Comparison of ENCODE assay signal across 3 cellular contexts in the genomic region with DNA sequence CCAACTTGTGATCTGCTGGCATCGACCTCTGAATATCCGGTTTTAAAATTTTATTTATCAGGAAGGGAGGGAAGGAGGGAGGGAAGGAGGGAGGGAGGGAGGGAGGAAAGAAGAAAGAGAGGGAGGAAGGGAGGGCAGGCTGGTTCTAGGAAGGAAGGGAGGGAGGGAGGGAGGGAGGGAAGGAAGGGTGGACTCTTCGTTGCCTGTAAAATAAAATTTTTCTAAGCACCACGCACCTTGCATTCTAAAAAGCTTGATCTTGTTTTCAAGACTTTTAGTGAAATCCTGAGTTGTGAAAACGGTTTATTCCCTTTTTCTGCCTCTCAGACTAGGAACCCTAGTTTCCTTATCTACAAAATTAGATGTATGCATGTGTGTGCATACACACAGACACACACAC.
TF ChIP-seq lines count a peak whose summit lies in the region.

No MANE protein-coding gene starts in this region.

TF ChIP-seq in HepG2, 621 proteins besides CTCF, POLR2A, EP300 and RAD21:
- TF ChIP-seq PCBP2 (optimal IDR thresholded peaks at IDR 0.05; ENCODE audit: low read depth, low read length, poor library complexity, severe bottlenecking) (peak; percentile 50), HNRNPK (IDR thresholded peaks at IDR 0.05; ENCODE audit: low read depth, low read length, poor library complexity, severe bottlenecking) (peak; percentile 63), ZNF234 (CRISPR knock-in tag; conservative IDR thresholded peaks at IDR 0.05) (no peak)

TF ChIP-seq in HCT116, 20 proteins besides CTCF, POLR2A, EP300 and RAD21:
- TF ChIP-seq EZH2 (IDR thresholded peaks at IDR 0.05) (no peak), JUND (IDR thresholded peaks at IDR 0.05) (no peak), SIN3A (IDR thresholded peaks at IDR 0.05; ENCODE audit: low read depth) (no peak)

TF ChIP-seq in K562, 482 proteins besides CTCF, POLR2A, EP300 and RAD21:
- TF ChIP-seq HMG20A (CRISPR knock-in tag; conservative IDR thresholded peaks at IDR 0.05) (no peak), ZNF274 (IDR thresholded peaks at IDR 0.05; ENCODE audit: borderline replicate concordance, low read depth, low read length) (no peak), LARP7 (IDR thresholded peaks at IDR 0.05) (no peak), RUNX1 (IDR thresholded peaks at IDR 0.05; ENCODE audit: low read depth) (no peak), RBBP5 (IDR thresholded peaks at IDR 0.05; ENCODE audit: borderline replicate concordance, insufficient read depth, low read length, poor library complexity, severe bottlenecking) (no peak), MCM2 (IDR thresholded peaks at IDR 0.05; ENCODE audit: low read depth) (no peak), BACH1 (tag; IDR thresholded peaks at IDR 0.05) (no peak), YBX1 (IDR thresholded peaks at IDR 0.05) (no peak), RCOR1 (IDR thresholded peaks at IDR 0.05; ENCODE audit: borderline replicate concordance in 1 of 2, low read depth in 2 of 2, low read length in 2 of 2) (no peak), RFX1 (IDR thresholded peaks at IDR 0.05) (no peak), HOXB6 (CRISPR knock-in tag; IDR thresholded peaks at IDR 0.05; ENCODE audit: borderline replicate concordance) (no peak), SETDB1 (IDR thresholded peaks at IDR 0.05; ENCODE audit: low read length) (no peak), MTA1 (IDR thresholded peaks at IDR 0.05; ENCODE audit: borderline replicate concordance) (no peak), CBFA2T3 (IDR thresholded peaks at IDR 0.05) (no peak)
- TF ChIP-seq, protein P1, sequence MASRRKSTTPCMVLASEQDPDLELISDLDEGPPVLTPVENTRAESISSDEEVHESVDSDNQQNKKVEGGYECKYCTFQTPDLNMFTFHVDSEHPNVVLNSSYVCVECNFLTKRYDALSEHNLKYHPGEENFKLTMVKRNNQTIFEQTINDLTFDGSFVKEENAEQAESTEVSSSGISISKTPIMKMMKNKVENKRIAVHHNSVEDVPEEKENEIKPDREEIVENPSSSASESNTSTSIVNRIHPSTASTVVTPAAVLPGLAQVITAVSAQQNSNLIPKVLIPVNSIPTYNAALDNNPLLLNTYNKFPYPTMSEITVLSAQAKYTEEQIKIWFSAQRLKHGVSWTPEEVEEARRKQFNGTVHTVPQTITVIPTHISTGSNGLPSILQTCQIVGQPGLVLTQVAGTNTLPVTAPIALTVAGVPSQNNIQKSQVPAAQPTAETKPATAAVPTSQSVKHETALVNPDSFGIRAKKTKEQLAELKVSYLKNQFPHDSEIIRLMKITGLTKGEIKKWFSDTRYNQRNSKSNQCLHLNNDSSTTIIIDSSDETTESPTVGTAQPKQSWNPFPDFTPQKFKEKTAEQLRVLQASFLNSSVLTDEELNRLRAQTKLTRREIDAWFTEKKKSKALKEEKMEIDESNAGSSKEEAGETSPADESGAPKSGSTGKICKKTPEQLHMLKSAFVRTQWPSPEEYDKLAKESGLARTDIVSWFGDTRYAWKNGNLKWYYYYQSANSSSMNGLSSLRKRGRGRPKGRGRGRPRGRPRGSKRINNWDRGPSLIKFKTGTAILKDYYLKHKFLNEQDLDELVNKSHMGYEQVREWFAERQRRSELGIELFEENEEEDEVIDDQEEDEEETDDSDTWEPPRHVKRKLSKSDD (conservative IDR thresholded peaks at IDR 0.05; ENCODE audit: low read length), result no peak
- TF ChIP-seq, protein P2, sequence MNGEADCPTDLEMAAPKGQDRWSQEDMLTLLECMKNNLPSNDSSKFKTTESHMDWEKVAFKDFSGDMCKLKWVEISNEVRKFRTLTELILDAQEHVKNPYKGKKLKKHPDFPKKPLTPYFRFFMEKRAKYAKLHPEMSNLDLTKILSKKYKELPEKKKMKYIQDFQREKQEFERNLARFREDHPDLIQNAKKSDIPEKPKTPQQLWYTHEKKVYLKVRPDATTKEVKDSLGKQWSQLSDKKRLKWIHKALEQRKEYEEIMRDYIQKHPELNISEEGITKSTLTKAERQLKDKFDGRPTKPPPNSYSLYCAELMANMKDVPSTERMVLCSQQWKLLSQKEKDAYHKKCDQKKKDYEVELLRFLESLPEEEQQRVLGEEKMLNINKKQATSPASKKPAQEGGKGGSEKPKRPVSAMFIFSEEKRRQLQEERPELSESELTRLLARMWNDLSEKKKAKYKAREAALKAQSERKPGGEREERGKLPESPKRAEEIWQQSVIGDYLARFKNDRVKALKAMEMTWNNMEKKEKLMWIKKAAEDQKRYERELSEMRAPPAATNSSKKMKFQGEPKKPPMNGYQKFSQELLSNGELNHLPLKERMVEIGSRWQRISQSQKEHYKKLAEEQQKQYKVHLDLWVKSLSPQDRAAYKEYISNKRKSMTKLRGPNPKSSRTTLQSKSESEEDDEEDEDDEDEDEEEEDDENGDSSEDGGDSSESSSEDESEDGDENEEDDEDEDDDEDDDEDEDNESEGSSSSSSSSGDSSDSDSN (IDR thresholded peaks at IDR 0.05; ENCODE audit: borderline replicate concordance in 1 of 2, low read depth in 2 of 2, low read length in 2 of 2), result no peak
- TF ChIP-seq, protein P3, sequence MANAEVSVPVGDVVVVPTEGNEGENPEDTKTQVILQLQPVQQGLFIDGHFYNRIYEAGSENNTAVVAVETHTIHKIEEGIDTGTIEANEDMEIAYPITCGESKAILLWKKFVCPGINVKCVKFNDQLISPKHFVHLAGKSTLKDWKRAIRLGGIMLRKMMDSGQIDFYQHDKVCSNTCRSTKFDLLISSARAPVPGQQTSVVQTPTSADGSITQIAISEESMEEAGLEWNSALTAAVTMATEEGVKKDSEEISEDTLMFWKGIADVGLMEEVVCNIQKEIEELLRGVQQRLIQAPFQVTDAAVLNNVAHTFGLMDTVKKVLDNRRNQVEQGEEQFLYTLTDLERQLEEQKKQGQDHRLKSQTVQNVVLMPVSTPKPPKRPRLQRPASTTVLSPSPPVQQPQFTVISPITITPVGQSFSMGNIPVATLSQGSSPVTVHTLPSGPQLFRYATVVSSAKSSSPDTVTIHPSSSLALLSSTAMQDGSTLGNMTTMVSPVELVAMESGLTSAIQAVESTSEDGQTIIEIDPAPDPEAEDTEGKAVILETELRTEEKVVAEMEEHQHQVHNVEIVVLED (CRISPR knock-in tag; IDR thresholded peaks at IDR 0.05), result no peak
- TF ChIP-seq, protein P4, sequence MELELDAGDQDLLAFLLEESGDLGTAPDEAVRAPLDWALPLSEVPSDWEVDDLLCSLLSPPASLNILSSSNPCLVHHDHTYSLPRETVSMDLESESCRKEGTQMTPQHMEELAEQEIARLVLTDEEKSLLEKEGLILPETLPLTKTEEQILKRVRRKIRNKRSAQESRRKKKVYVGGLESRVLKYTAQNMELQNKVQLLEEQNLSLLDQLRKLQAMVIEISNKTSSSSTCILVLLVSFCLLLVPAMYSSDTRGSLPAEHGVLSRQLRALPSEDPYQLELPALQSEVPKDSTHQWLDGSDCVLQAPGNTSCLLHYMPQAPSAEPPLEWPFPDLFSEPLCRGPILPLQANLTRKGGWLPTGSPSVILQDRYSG (tag; conservative IDR thresholded peaks at IDR 0.05; ENCODE audit: low read depth), result no peak
